ENCODE assay signal across 4 cellular contexts in the genomic region with DNA sequence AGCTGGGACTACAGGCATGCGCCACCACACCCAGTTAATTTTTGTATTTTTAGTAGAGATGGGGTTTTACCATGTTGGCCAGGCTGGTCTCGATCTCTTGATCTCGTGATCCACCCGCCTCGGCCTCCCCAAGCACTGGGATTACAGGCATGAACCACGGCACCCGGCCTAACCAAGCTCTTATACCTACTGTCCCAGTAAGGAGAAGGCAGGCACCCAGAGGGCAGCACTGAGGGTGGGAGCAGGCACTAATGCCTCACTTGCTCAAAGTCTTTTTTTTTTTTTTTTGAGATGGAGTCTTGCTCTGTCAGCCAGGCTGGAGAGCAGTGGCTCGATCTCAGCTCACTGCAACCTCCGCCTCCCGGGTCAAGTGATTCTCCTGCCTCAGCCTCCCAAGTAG. TPM values are rescaled to one million over a fixed set of nuclear protein-coding genes. Genes with fewer than 3 reads are reported as not detected.
"Had no signal": no experiment of that assay in that cellular context is flagged by ENCODE, and none has a peak within 500 bp of the region (broad histone marks: within the 10 kb centered on the region; RNA-seq: fewer than 3 reads in every experiment).

No MANE protein-coding gene starts in this region.

RNA-seq across cellular contexts. Expression of gene LMOD1, which starts 6.0 kb away (rescaled TPM):
- total RNA-seq: epithelial cell of proximal tubule; mononuclear cell; naive thymus-derived CD8-positive, alpha-beta T cell had no signal
- polyA plus RNA-seq: mammary epithelial cell; naive thymus-derived CD8-positive, alpha-beta T cell had no signal

RNA-seq across cellular contexts. Expression of gene SHISA4, which starts 51.6 kb away (rescaled TPM):
- polyA plus RNA-seq: naive thymus-derived CD8-positive, alpha-beta T cell had no signal
